25 cellular contexts compared by ENCODE assay signal in the genomic region with DNA sequence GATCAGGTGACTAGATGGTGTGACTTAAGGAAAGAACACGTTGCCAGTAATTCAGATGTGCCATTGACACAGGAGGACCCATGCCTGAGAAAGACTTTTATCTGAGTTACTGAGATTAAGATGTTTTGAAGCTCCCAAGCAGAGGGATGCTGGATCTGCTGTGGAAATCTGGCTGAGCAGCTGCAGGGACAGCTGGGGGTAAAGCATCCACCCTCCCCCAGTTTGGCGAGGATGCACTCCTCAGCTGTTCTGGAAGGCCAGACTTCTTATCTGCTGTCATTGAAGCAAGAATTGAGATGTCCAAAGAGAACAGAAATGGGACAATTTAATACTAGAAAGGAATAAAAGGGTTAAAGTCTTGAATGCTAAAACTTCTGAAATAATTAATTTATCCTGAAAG.
"Had no signal": no experiment of that assay in that cellular context is flagged by ENCODE, and none has a peak within 500 bp of the region (broad histone marks: within the 10 kb centered on the region; RNA-seq: fewer than 3 reads in every experiment).

No MANE protein-coding gene starts in this region.

- H3K27me3 Mint-ChIP-seq: memory B cell; naive thymus-derived CD4-positive, alpha-beta T cell; stimulated activated memory B cell treated with anti-CD40 and anti-IgM and Interleukin-4, amounts not matched to agents 10 μg/mL and 1 μg/mL and 100 μg/mL, for 72 hours; type B pancreatic cell had no signal

- H3K4me1 Mint-ChIP-seq: memory B cell; nephron progenitor cell; stimulated activated memory B cell treated with anti-CD40 and anti-IgM and Interleukin-4, amounts not matched to agents 10 μg/mL and 1 μg/mL and 100 μg/mL, for 72 hours had no signal

- H3K9me3 Mint-ChIP-seq: stimulated activated memory B cell treated with anti-CD40 and anti-IgM and Interleukin-4, amounts not matched to agents 10 μg/mL and 1 μg/mL and 100 μg/mL, for 72 hours; type B pancreatic cell had no signal

- H3K4me3 Mint-ChIP-seq: memory B cell; naive thymus-derived CD4-positive, alpha-beta T cell; nephron progenitor cell; stimulated activated memory B cell treated with anti-CD40 and anti-IgM and Interleukin-4, amounts not matched to agents 10 μg/mL and 1 μg/mL and 100 μg/mL, for 72 hours; type B pancreatic cell had no signal

- ATAC-seq: gastrocnemius medialis; heart left ventricle; left lobe of liver; naive thymus-derived CD4-positive, alpha-beta T cell; sciatic nerve; stimulated activated memory B cell treated with anti-CD40 and anti-IgM and Interleukin-4, amounts not matched to agents 10 μg/mL and 1 μg/mL and 100 μg/mL, for 72 hours; stimulated activated naive CD8-positive, alpha-beta T cell treated with anti-CD3 and anti-CD28 coated beads, Interleukin-15, Interleukin-2, amounts not matched to agents 100 U/mL and 50 U/mL, for 24 hours had no signal

- H3K27ac Mint-ChIP-seq: naive thymus-derived CD4-positive, alpha-beta T cell; nephron progenitor cell; stimulated activated memory B cell treated with anti-CD40 and anti-IgM and Interleukin-4, amounts not matched to agents 10 μg/mL and 1 μg/mL and 100 μg/mL, for 72 hours; type B pancreatic cell had no signal

- H3K4me3 ChIP-seq: dorsolateral prefrontal cortex, gastrocnemius medialis, heart left ventricle, hepatocyte, lung, prostate gland, right atrium auricular region, skin epidermis, spleen, testis, tibial artery had no signal

- DNase-seq: dorsolateral prefrontal cortex; effector CD4-positive, alpha-beta T cell; foreskin fibroblast; gastrocnemius medialis; heart left ventricle; kidney; naive thymus-derived CD4-positive, alpha-beta T cell; nephron progenitor cell; nucleus accumbens; spleen; stimulated activated CD4-positive, alpha-beta T cell treated with anti-CD3 and anti-CD28 coated beads, Interleukin-4, amount 100 ng/mL, for 4 hours; stimulated activated naive CD8-positive, alpha-beta T cell treated with anti-CD3 and anti-CD28 coated beads, Interleukin-15, Interleukin-2, amounts not matched to agents 100 U/mL and 50 U/mL, for 24 hours; substantia nigra; testis; tibial artery had no signal
